In the genomic region with DNA sequence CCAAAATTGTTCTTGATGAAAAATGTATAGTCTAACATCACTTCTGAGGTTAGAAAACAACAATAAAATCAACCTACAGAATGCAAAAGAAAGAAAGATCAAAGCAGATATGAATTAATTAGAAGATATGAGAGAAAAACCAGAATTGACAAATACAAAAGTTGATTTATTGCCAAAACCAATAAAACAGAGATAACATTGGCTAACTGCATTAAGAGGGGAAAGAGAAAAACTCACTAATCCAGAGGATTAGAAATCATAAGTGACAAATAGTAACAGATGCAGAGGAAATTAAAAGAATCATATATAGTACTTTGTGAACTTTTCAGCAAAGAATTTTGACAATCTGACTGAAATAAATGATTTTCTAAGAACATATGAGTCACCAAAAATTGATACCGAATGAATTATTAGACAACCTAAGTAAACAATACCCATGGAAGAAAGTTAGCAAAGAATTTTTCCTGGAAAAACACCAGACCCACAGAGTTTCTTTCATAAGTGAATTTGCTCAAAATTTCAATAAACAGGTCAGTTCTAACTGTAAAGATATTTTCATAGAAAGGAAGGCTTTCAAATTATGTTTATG, we compare ENCODE assay signal across 16 cellular contexts.
DNase-seq lines count a peak whose midpoint lies in the region; ATAC-seq, FAIRE-seq and TF ChIP-seq lines count a peak whose summit lies in the region.
"Had no signal": no experiment of that assay in that cellular context is flagged by ENCODE, and none has a peak within 500 bp of the region (broad histone marks: within the 10 kb centered on the region; RNA-seq: fewer than 3 reads in every experiment).

No MANE protein-coding gene starts in this region.

- peaks cover 0 to 13% of the 10 kb centered on the region in 2 experiments for H3K36me3 ChIP-seq in SK-N-SH (replicated peaks in 1 of 2; ENCODE audit: control insufficient read depth in 1 of 2, insufficient read depth in 2 of 2, low read length in 1 of 2)
- no peaks in the 10 kb centered on the region for H3K36me3 ChIP-seq in endothelial cell of umbilical vein (ENCODE audit: control insufficient read depth in 2 of 2, extremely low read depth in 1 of 2, insufficient read depth in 2 of 2, low read length in 2 of 2)
- H3K36me3 ChIP-seq in right lobe of liver = no peaks in the 10 kb centered on the region

- H3K4me2 ChIP-seq in SK-N-SH = no peak overlapping the region
- no peak overlapping the region for H3K4me2 ChIP-seq in endothelial cell of umbilical vein (ENCODE audit: insufficient read depth, low read length)

- in situ Hi-C loops in ACHN (cut with HindIII; ENCODE audit: low pct_ligation_motif_present, low pct_unique_long_range_greater_than_20kb, low sequenced_read_pairs) = no loop called here

- no peaks in the 10 kb centered on the region for H3K9me2 ChIP-seq in SK-N-SH

- H3K9ac ChIP-seq in SK-N-SH (no peak overlapping the region), endothelial cell of umbilical vein (replicated peaks; ENCODE audit: extremely low read depth, insufficient read depth, low read length) (no peak overlapping the region)

- H3K4me1 ChIP-seq in SK-N-SH (ENCODE audit: control insufficient read depth in 1 of 2, insufficient read depth in 2 of 2, low read depth in 1 of 2, low read length in 1 of 2) = peaks cover 6 to 10% of the 10 kb centered on the region in 2 experiments; a peak in 3 of 4 replicates
- H3K4me1 ChIP-seq in endothelial cell of umbilical vein (ENCODE audit: control insufficient read depth, extremely low read depth, insufficient read depth, low read length) = peaks cover 6% of the 10 kb centered on the region
- H3K4me1 ChIP-seq in right lobe of liver = peaks cover 0 to 19% (median 5%) of the 10 kb centered on the region in 4 donors

- ATAC-seq in right lobe of liver (peak in 2 of 4 donors; percentile 32 to 42), GM18873 (IDR thresholded peaks at IDR 0.05; ENCODE audit: low FRiP score, unreplicated experiment) (no peak), GM18520 (IDR thresholded peaks at IDR 0.05; ENCODE audit: unreplicated experiment) (no peak)

- no peak for TF ChIP-seq POLR2A in endothelial cell of umbilical vein (IDR thresholded peaks at IDR 0.05; ENCODE audit: low read depth, low read length)
- no peak for TF ChIP-seq POLR2A in right lobe of liver (IDR thresholded peaks at IDR 0.05)

- H3K9me3 ChIP-seq in SK-N-SH = peaks cover 9% of the 10 kb centered on the region; the same call in 1 of the 2 replicates
- H3K9me3 ChIP-seq in endothelial cell of umbilical vein (replicated peaks; ENCODE audit: control insufficient read depth, insufficient read depth, low read length) = no peaks in the 10 kb centered on the region
- H3K9me3 ChIP-seq in right lobe of liver = no peaks in the 10 kb centered on the region

- H3K79me2 ChIP-seq in SK-N-SH (ENCODE audit: insufficient read depth) (no peaks in the 10 kb centered on the region; the same call in 1 of the 2 replicates), endothelial cell of umbilical vein (ENCODE audit: control insufficient read depth, insufficient read depth, low read length) (no peaks in the 10 kb centered on the region)

- peak overlapping the region; percentile 5 to 56; a peak in 3 of 4 replicates for H3K27ac ChIP-seq in SK-N-SH (ENCODE audit: low read depth in 2 of 2, low read length in 1 of 2)
- no peak overlapping the region for H3K27ac ChIP-seq in endothelial cell of umbilical vein (ENCODE audit: insufficient read depth, low read depth, low read length)
- H3K27ac ChIP-seq in right lobe of liver = peak overlapping the region in 2 of 3 donors; percentile 12 to 39
- H3K27ac ChIP-seq: SK-N-MC had no signal

- TF ChIP-seq EP300 in SK-N-SH (IDR thresholded peaks at IDR 0.05; ENCODE audit: borderline replicate concordance in 1 of 2, low read depth in 1 of 2, low read length in 1 of 2) = peak in 1 of 2 experiments; percentile 44; a peak in 1 of 4 replicates

- CTCF ChIA-PET in SK-N-SH (lab: Yijun Ruan, JAX) = no interaction called here
- CTCF ChIA-PET in endothelial cell of umbilical vein (lab: Charles Lee) = no interaction called here

- BruUV-seq in endothelial cell of umbilical vein (replicated peaks; lab: Mats Ljungman, UMichigan) = no TSS peak

- TF ChIP-seq RAD21 in SK-N-SH (IDR thresholded peaks at IDR 0.05; ENCODE audit: low read length) = no peak

- peaks cover 5% of the 10 kb centered on the region for H3F3A ChIP-seq in SK-N-SH (replicated peaks; ENCODE audit: insufficient read depth)

- H3K27me3 ChIP-seq in SK-N-SH (ENCODE audit: insufficient read depth) = no peaks in the 10 kb centered on the region
- H3K27me3 ChIP-seq in endothelial cell of umbilical vein (ENCODE audit: control insufficient read depth in 2 of 2, insufficient read depth in 2 of 2, low read length in 2 of 2) = no peaks in the 10 kb centered on the region
- H3K27me3 ChIP-seq in right lobe of liver = no peaks in the 10 kb centered on the region

- intact Hi-C loops in endothelial cell of umbilical vein (cut with micrococcal nuclease) (no loop called here), right lobe of liver (cut with DNase I) (no loop called here)

- dilution Hi-C loops in endothelial cell of umbilical vein (cut with MboI; ENCODE audit: extremely low pct_ligation_motif_present, low sequenced_read_pairs) = no loop called here

- H2AFZ ChIP-seq in SK-N-SH (ENCODE audit: low read depth) (no peak overlapping the region), endothelial cell of umbilical vein (ENCODE audit: low read depth, low read length) (no peak overlapping the region)

- no peaks in the 10 kb centered on the region for H4K20me1 ChIP-seq in SK-N-SH (ENCODE audit: insufficient read depth)
- H4K20me1 ChIP-seq in endothelial cell of umbilical vein (replicated peaks; ENCODE audit: control insufficient read depth, extremely low read depth, insufficient read depth, low read length) = no peaks in the 10 kb centered on the region

- no peak overlapping the region for H3K4me3 ChIP-seq in SK-N-SH (ENCODE audit: low read depth in 2 of 2, low read length in 1 of 2)
- H3K4me3 ChIP-seq in endothelial cell of umbilical vein (replicated peaks in 1 of 3; ENCODE audit: insufficient read depth in 1 of 3, low read depth in 1 of 3, low read length in 3 of 3) = no peak overlapping the region
- H3K4me3 ChIP-seq in right lobe of liver = no peak overlapping the region
- H3K4me3 ChIP-seq: SK-N-MC had no signal

- 6% methylated on average over 1 of the region's 1 CpG for WGBS in SK-N-SH (ENCODE audit: low lambda C conversion rate)
- 16% methylated on average over 1 of the region's 1 CpG for WGBS in right lobe of liver (ENCODE audit: insufficient coverage, low coverage, low lambda C conversion rate, missing lambda C conversion rate)

- H3K9me1 ChIP-seq in endothelial cell of umbilical vein (replicated peaks; ENCODE audit: control insufficient read depth, extremely low read depth, insufficient read depth, low read length) = no peaks in the 10 kb centered on the region

- POLR2A ChIA-PET in SK-N-SH (lab: Yijun Ruan, JAX) = no interaction called here
- POLR2A ChIA-PET in endothelial cell of umbilical vein (lab: Charles Lee) = interaction anchor here (0.5 kb wide), 1 partner anchor 94 kb away, joined by 4 read pairs; no protein-coding TSS in a partner anchor

- no peak for FAIRE-seq in endothelial cell of umbilical vein (lab: Jason Lieb, UNC)
- FAIRE-seq: GM12892 had no signal

- DNase-seq in ACHN (peak; percentile 33), SK-N-SH (no peak), endothelial cell of umbilical vein (ENCODE audit: low read depth, low spot score) (peak; percentile 60), right lobe of liver (no peak), LoVo (ENCODE audit: low spot score) (no peak), NCI-H1105 treated with DMSO at 0.1 percent for 48 hours (lab: John Stamatoyannopoulos, UW) (no peak)
- DNase-seq: AML-193, DND-41, GDM1, NCI-H1417, NCI-H2029, NCI-H510A had no signal

- TF ChIP-seq CTCF in SK-N-SH (IDR thresholded peaks at IDR 0.05) (no peak), endothelial cell of umbilical vein (IDR thresholded peaks at IDR 0.05; ENCODE audit: extremely low read depth in 1 of 2, insufficient read depth in 1 of 2, low read depth in 1 of 2, low read length in 2 of 2) (no peak), right lobe of liver (IDR thresholded peaks at IDR 0.05) (no peak)

TF ChIP-seq in SK-N-SH, 30 proteins besides CTCF, POLR2A, EP300 and RAD21 (continues in another document):
- TF ChIP-seq CHD2 (IDR thresholded peaks at IDR 0.05; ENCODE audit: low read length, partially characterized antibody) (peak; percentile 7), FOXJ3 (CRISPR knock-in tag; IDR thresholded peaks at IDR 0.05) (no peak), GATA2 (CRISPR knock-in tag; IDR thresholded peaks at IDR 0.05) (peak; percentile 38; the same call in 1 of the 2 replicates), EZH2phosphoT487 (IDR thresholded peaks at IDR 0.05; ENCODE audit: borderline replicate concordance, low read depth) (no peak), PBX3 (IDR thresholded peaks at IDR 0.05) (peak; percentile 40; the same call in 1 of the 2 replicates), TCF12 (IDR thresholded peaks at IDR 0.05) (no peak; the same call in 1 of the 2 replicates)

TF ChIP-seq in endothelial cell of umbilical vein, 7 proteins besides CTCF, POLR2A, EP300 and RAD21:
- TF ChIP-seq JUN (IDR thresholded peaks at IDR 0.05; ENCODE audit: borderline replicate concordance, insufficient read depth, insufficient read length, low read depth) (peak; percentile 17), MYC (IDR thresholded peaks at IDR 0.05; ENCODE audit: low read depth, low read length) (no peak), FOS (IDR thresholded peaks at IDR 0.05; ENCODE audit: borderline replicate concordance, insufficient read depth, low read length) (peak; percentile 12)

Comparison
In these comparisons a context has a peak if more than half of its experiments do, and no peak if none do; other contexts are left out.
1. DNase-seq: peak in ACHN (single experiment) and endothelial cell of umbilical vein (single experiment); none in SK-N-SH (single experiment), right lobe of liver (0 of 3), LoVo (single experiment) and NCI-H1105 treated with DMSO at 0.1 percent for 48 hours (single experiment).